1 cellular context compared by ENCODE assay signal in the genomic region with DNA sequence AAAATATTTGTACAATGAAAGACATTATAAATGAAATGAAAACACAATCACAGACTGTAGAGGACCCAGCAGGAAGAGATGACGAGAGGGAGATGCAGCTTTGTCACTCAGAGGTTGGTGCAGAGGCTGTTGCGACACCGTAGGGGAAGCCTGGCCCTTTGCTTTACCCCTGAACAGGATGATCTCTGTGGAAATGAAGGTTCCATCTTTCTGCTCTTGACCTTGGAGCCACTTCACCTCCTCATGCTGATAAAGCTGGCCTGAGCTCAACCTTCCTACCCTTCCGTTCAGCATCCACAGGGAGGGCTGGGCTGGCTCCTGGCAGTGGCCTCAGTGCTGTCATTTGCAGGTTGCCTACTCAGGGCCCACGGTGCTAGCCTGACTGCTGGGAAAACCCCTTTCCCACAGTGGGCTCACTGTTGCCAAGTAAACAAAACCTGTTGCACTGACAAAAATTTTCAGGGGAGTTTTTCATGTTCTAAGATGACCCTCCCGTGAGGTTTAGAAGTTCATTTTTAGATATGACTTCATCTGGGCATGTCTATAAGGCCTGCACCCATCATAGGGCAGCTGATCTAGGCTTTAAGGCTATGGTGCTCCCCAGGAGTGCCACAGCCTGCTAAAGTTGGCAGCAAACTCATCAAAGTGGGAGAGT.
A peak's percentile ranks its signal among the peaks of the same experiment; 100 is the strongest.
TF ChIP-seq lines count a peak whose summit lies in the region.

No MANE protein-coding gene starts in this region.

TF ChIP-seq in H1, 55 proteins besides CTCF, POLR2A, EP300 and RAD21:
- TF ChIP-seq JUN (IDR thresholded peaks at IDR 0.05; ENCODE audit: low read depth, low read length) (no peak), SP1 (IDR thresholded peaks at IDR 0.05; ENCODE audit: low read depth, low read length) (no peak), SRF (IDR thresholded peaks at IDR 0.05; ENCODE audit: low read depth, low read length) (no peak), YY1 (IDR thresholded peaks at IDR 0.05; ENCODE audit: low read depth, low read length) (no peak), CEBPB (IDR thresholded peaks at IDR 0.05; ENCODE audit: low read depth, low read length) (peak; percentile 75)
